Comparison of ENCODE assay signal across 17 cellular contexts in genomic region chr6:111628117-111628866, GRCh38. TPM values are rescaled to one million over a fixed set of nuclear protein-coding genes. Genes with fewer than 3 reads are reported as not detected.
A peak's percentile ranks its signal among the peaks of the same experiment; 100 is the strongest.
DNase-seq lines count a peak whose midpoint lies in the region; ATAC-seq and TF ChIP-seq lines count a peak whose summit lies in the region.
"Had no signal": no experiment of that assay in that cellular context is flagged by ENCODE, and none has a peak within 500 bp of the region (broad histone marks: within the 10 kb centered on the region; RNA-seq: fewer than 3 reads in every experiment).

No MANE protein-coding gene starts in this region.

- no peak for DNase-seq in breast epithelium (ENCODE audit: low spot score in 2 of 2)
- no peak for DNase-seq in mammary epithelial cell
- DNase-seq in osteocyte (ENCODE audit: extremely low spot score, unreplicated experiment): no peak
- no peak for DNase-seq in aorta
- no peak for DNase-seq in SKM-1 (lab: John Stamatoyannopoulos, UW; ENCODE audit: unreplicated experiment)
- DNase-seq in foreskin keratinocyte: no peak
- DNase-seq in SW480 (ENCODE audit: low spot score): no peak
- DNase-seq: activated naive CD4-positive, alpha-beta T cell; GF-D8; NCI-H345; WERI-Rb-1 had no signal

- peak overlapping the region; percentile 48 for H3K27ac Mint-ChIP-seq in osteocyte (ENCODE audit: unreplicated experiment)
- H3K27ac Mint-ChIP-seq: mesothelial cell of epicardium had no signal

- no peak overlapping the region for H3K9ac ChIP-seq in mammary epithelial cell (ENCODE audit: insufficient read depth, low read length)

- no peaks in the 10 kb centered on the region for H3K27me3 Mint-ChIP-seq in osteocyte (ENCODE audit: unreplicated experiment)
- H3K27me3 Mint-ChIP-seq: central memory CD8-positive, alpha-beta T cell had no signal

- no peaks in the 10 kb centered on the region for H3K79me2 ChIP-seq in mammary epithelial cell (ENCODE audit: insufficient read depth, low read length)

- H3K9me3 ChIP-seq in breast epithelium (no peaks in the 10 kb centered on the region), mammary epithelial cell (replicated peaks; ENCODE audit: insufficient read depth, low read length) (no peaks in the 10 kb centered on the region), gastroesophageal sphincter (no peaks in the 10 kb centered on the region), aorta (ENCODE audit: control insufficient read depth, low read length) (no peaks in the 10 kb centered on the region)

- H3K4me3 Mint-ChIP-seq in osteocyte (ENCODE audit: unreplicated experiment): no peak overlapping the region
- H3K4me3 Mint-ChIP-seq: central memory CD8-positive, alpha-beta T cell; mesothelial cell of epicardium had no signal

- H3K36me3 ChIP-seq in breast epithelium: no peaks in the 10 kb centered on the region
- H3K36me3 ChIP-seq in mammary epithelial cell (ENCODE audit: insufficient read depth, low read length): no peaks in the 10 kb centered on the region
- no peaks in the 10 kb centered on the region for H3K36me3 ChIP-seq in gastroesophageal sphincter
- no peaks in the 10 kb centered on the region for H3K36me3 ChIP-seq in aorta (ENCODE audit: control insufficient read depth in 1 of 2, insufficient read depth in 2 of 2, low read length in 1 of 2)
- H3K36me3 ChIP-seq: WERI-Rb-1 had no signal

- in situ Hi-C loops in mammary epithelial cell (cut with MboI; ENCODE audit: low sequenced_read_pairs in 2 of 2): loop anchor here in 1 of 2 donors (25.0 kb wide), 1 partner anchor 241 kb away; no protein-coding TSS in a partner anchor

- TF ChIP-seq POLR2A in breast epithelium (IDR thresholded peaks at IDR 0.05): no peak
- no peak for TF ChIP-seq POLR2A in gastroesophageal sphincter (IDR thresholded peaks at IDR 0.05)

- no TSS peak for BruUV-seq in mammary epithelial cell (replicated peaks; lab: Mats Ljungman, UMichigan)

- TF ChIP-seq EP300 in gastroesophageal sphincter (IDR thresholded peaks at IDR 0.05): no peak

- WGBS in mammary epithelial cell (ENCODE audit: low coverage, missing lambda C conversion rate): 94% methylated on average over 6 of the region's 6 CpGs
- WGBS in gastroesophageal sphincter (ENCODE audit: low coverage in 1 of 2), 2 donors: 36 to 40% methylated on average over 6 of the region's 6 CpGs
- WGBS in aorta, 2 donors: 6 to 9% methylated on average over 6 of the region's 6 CpGs

- H3K27me3 ChIP-seq in breast epithelium (no peaks in the 10 kb centered on the region), mammary epithelial cell (ENCODE audit: insufficient read depth, low read length) (no peaks in the 10 kb centered on the region), gastroesophageal sphincter (no peaks in the 10 kb centered on the region), aorta (ENCODE audit: control insufficient read depth in 1 of 2, insufficient read depth in 2 of 2, low read length in 1 of 2) (peaks cover 0 to 2% of the 10 kb centered on the region in 2 donors), foreskin keratinocyte (no peaks in the 10 kb centered on the region)

- no peak overlapping the region for H3K4me2 ChIP-seq in mammary epithelial cell (ENCODE audit: insufficient read depth, low read depth, low read length)

- peak; percentile 71 for ATAC-seq in gastroesophageal sphincter
- peak; percentile 72 for ATAC-seq in aorta (ENCODE audit: low FRiP score)
- no peak for ATAC-seq in foreskin keratinocyte
- ATAC-seq: K562 had no signal

- dilution Hi-C loops in mammary epithelial cell (cut with HindIII; ENCODE audit: low sequenced_read_pairs): no loop called here

- H3K27ac ChIP-seq in breast epithelium: peak overlapping the region; percentile 73 to 89
- no peak overlapping the region for H3K27ac ChIP-seq in mammary epithelial cell (ENCODE audit: insufficient read depth, low read depth, low read length)
- H3K27ac ChIP-seq in gastroesophageal sphincter: peak overlapping the region in 3 of 4 donors; percentile 8 to 35 (median 34)
- H3K27ac ChIP-seq in aorta (ENCODE audit: low read depth in 1 of 2, low read length in 2 of 2): peak overlapping the region; percentile 44 to 74
- H3K27ac ChIP-seq in foreskin keratinocyte: no peak overlapping the region
- H3K27ac ChIP-seq: 22Rv1, epithelial cell of prostate, WERI-Rb-1 had no signal

- H2AFZ ChIP-seq in mammary epithelial cell (ENCODE audit: low read depth, low read length): no peak overlapping the region

- intact Hi-C loops in breast epithelium (cut with DNase I; ENCODE audit: low total_unique reads): no loop called here
- intact Hi-C loops in mammary epithelial cell (cut with micrococcal nuclease): no loop called here
- intact Hi-C loops in aorta (cut with DNase I): no loop called here

- CTCF ChIA-PET in mammary epithelial cell (lab: Charles Lee; ENCODE audit: low non-redundant PET): no interaction called here

- peaks cover 34% of the 10 kb centered on the region for H3K4me1 Mint-ChIP-seq in osteocyte (ENCODE audit: unreplicated experiment)
- H3K4me1 Mint-ChIP-seq: central memory CD8-positive, alpha-beta T cell had no signal

- no peak for TF ChIP-seq CTCF in breast epithelium (IDR thresholded peaks at IDR 0.05)
- no peak for TF ChIP-seq CTCF in mammary epithelial cell (conservative IDR thresholded peaks at IDR 0.05 in 1 of 2, IDR thresholded peaks at IDR 0.05 in 1 of 2; ENCODE audit: extremely low read depth in 1 of 2, insufficient read depth in 1 of 2, low read depth in 1 of 2, low read length in 2 of 2)
- no peak for TF ChIP-seq CTCF in gastroesophageal sphincter (IDR thresholded peaks at IDR 0.05)
- TF ChIP-seq CTCF in osteocyte (IDR thresholded peaks at IDR 0.05): no peak
- no peak for TF ChIP-seq CTCF in foreskin keratinocyte (conservative IDR thresholded peaks at IDR 0.05)

- H3K4me3 ChIP-seq in breast epithelium (peak overlapping the region in 1 of 3 donors; percentile 12), mammary epithelial cell (replicated peaks in 1 of 3; ENCODE audit: insufficient read depth in 1 of 3, low read depth in 2 of 3, low read length in 3 of 3) (no peak overlapping the region), gastroesophageal sphincter (no peak overlapping the region), aorta (ENCODE audit: low read length in 2 of 2) (no peak overlapping the region)
- H3K4me3 ChIP-seq: K562 had no signal

- H4K20me1 ChIP-seq in mammary epithelial cell (ENCODE audit: insufficient read depth, low read length): no peaks in the 10 kb centered on the region

- H3K4me1 ChIP-seq in breast epithelium (no peaks in the 10 kb centered on the region), mammary epithelial cell (ENCODE audit: insufficient read depth, low read length) (peaks cover 16% of the 10 kb centered on the region), gastroesophageal sphincter (peaks cover 0 to 37% (median 0%) of the 10 kb centered on the region in 3 donors), aorta (ENCODE audit: control insufficient read depth in 1 of 2, insufficient read depth in 2 of 2, low read length in 2 of 2) (peaks cover 0 to 6% of the 10 kb centered on the region in 2 donors), foreskin keratinocyte (peaks cover 18% of the 10 kb centered on the region)

- H3K9me3 Mint-ChIP-seq in osteocyte (ENCODE audit: unreplicated experiment): peaks cover 4% of the 10 kb centered on the region
- H3K9me3 Mint-ChIP-seq: central memory CD8-positive, alpha-beta T cell had no signal

- H3K36me3 Mint-ChIP-seq in osteocyte (ENCODE audit: unreplicated experiment): no peaks in the 10 kb centered on the region

RNA-seq across cellular contexts. Expression of gene TRAF3IP2, which starts 22.6 kb away (rescaled TPM):
- total RNA-seq in breast epithelium (10 to 100 TPM; 28.2 to 42.9 (median 41.6) TPM), mammary epithelial cell (10 to 100 TPM; 65.8 to 82.2 TPM), gastroesophageal sphincter (10 to 100 TPM; 18.4 to 33.4 (median 27.5) TPM), osteocyte (10.5 and 12.8 TPM in 2 replicates), aorta (10 to 100 TPM; 24.7 to 39.0 TPM), foreskin keratinocyte (85.1 and 98.9 TPM in 2 replicates)
- polyA plus RNA-seq in mammary epithelial cell (63.3 TPM), aorta (10 to 100 TPM; 12.0 to 12.2 TPM), foreskin keratinocyte (73.2 and 77.9 TPM in 2 replicates)
- polyA minus RNA-seq in mammary epithelial cell: 40.0 TPM

Comparison
In these comparisons a context has a peak if more than half of its experiments do, and no peak if none do; other contexts are left out.
1. H3K27ac ChIP-seq: peak in breast epithelium (2 of 2), gastroesophageal sphincter (3 of 4) and aorta (2 of 2); none in mammary epithelial cell (single experiment) and foreskin keratinocyte (single experiment).